2 cellular contexts compared by ENCODE assay signal in the genomic region with DNA sequence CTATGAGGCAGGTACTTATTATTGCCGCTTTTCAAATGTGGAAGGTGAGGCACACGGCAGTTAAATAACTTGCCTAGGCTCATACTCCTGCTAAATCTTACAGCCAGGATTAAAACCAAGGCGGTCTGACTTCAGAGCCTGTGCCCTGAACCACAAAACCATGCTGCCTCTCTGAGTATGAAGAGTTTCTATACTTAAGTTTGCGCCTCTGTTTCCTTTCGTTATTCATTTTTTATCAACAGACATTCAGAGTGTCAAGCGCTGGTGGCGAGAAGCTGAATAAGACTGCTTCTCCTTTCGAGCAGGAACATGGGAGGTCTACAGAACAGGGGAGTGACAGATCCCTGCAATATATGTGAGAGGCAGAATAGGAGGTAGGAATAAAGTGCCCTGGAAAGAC.
A peak's percentile ranks its signal among the peaks of the same experiment; 100 is the strongest.
TF ChIP-seq lines count a peak whose summit lies in the region.

No MANE protein-coding gene starts in this region.

TF ChIP-seq in IMR-90, 13 proteins besides CTCF, POLR2A, EP300 and RAD21:
- TF ChIP-seq MAZ (IDR thresholded peaks at IDR 0.05; ENCODE audit: borderline replicate concordance, low read depth, low read length) (no peak), MXI1 (IDR thresholded peaks at IDR 0.05; ENCODE audit: borderline replicate concordance, low read depth, low read length) (no peak), RFX5 (IDR thresholded peaks at IDR 0.05; ENCODE audit: low read depth, low read length) (no peak)

TF ChIP-seq in GM12878, 131 proteins besides CTCF, POLR2A, EP300 and RAD21:
- TF ChIP-seq ZNF622 (IDR thresholded peaks at IDR 0.05), result no peak
- TF ChIP-seq NBN (IDR thresholded peaks at IDR 0.05), result no peak
- TF ChIP-seq MYB (IDR thresholded peaks at IDR 0.05; ENCODE audit: borderline replicate concordance, low read depth, low read length), result no peak
- no peak for TF ChIP-seq NR2C1 (IDR thresholded peaks at IDR 0.05)
- TF ChIP-seq, protein P1, sequence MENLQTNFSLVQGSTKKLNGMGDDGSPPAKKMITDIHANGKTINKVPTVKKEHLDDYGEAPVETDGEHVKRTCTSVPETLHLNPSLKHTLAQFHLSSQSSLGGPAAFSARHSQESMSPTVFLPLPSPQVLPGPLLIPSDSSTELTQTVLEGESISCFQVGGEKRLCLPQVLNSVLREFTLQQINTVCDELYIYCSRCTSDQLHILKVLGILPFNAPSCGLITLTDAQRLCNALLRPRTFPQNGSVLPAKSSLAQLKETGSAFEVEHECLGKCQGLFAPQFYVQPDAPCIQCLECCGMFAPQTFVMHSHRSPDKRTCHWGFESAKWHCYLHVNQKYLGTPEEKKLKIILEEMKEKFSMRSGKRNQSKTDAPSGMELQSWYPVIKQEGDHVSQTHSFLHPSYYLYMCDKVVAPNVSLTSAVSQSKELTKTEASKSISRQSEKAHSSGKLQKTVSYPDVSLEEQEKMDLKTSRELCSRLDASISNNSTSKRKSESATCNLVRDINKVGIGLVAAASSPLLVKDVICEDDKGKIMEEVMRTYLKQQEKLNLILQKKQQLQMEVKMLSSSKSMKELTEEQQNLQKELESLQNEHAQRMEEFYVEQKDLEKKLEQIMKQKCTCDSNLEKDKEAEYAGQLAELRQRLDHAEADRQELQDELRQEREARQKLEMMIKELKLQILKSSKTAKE (IDR thresholded peaks at IDR 0.05; ENCODE audit: low read depth, poor library complexity, severe bottlenecking), result peak; percentile 37
- TF ChIP-seq RUNX3 (IDR thresholded peaks at IDR 0.05; ENCODE audit: low read length), result peak; percentile 68
- TF ChIP-seq, protein P2, sequence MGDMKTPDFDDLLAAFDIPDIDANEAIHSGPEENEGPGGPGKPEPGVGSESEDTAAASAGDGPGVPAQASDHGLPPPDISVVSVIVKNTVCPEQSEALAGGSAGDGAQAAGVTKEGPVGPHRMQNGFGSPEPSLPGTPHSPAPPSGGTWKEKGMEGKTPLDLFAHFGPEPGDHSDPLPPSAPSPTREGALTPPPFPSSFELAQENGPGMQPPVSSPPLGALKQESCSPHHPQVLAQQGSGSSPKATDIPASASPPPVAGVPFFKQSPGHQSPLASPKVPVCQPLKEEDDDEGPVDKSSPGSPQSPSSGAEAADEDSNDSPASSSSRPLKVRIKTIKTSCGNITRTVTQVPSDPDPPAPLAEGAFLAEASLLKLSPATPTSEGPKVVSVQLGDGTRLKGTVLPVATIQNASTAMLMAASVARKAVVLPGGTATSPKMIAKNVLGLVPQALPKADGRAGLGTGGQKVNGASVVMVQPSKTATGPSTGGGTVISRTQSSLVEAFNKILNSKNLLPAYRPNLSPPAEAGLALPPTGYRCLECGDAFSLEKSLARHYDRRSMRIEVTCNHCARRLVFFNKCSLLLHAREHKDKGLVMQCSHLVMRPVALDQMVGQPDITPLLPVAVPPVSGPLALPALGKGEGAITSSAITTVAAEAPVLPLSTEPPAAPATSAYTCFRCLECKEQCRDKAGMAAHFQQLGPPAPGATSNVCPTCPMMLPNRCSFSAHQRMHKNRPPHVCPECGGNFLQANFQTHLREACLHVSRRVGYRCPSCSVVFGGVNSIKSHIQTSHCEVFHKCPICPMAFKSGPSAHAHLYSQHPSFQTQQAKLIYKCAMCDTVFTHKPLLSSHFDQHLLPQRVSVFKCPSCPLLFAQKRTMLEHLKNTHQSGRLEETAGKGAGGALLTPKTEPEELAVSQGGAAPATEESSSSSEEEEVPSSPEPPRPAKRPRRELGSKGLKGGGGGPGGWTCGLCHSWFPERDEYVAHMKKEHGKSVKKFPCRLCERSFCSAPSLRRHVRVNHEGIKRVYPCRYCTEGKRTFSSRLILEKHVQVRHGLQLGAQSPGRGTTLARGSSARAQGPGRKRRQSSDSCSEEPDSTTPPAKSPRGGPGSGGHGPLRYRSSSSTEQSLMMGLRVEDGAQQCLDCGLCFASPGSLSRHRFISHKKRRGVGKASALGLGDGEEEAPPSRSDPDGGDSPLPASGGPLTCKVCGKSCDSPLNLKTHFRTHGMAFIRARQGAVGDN (IDR thresholded peaks at IDR 0.05), result peak; percentile 48
- TF ChIP-seq IKZF2 (IDR thresholded peaks at IDR 0.05), result 0 out of 4 replicates have a peak, but pooled peaks of 1 of the 2 experiments have one; percentile 36
- TF ChIP-seq, protein P3, sequence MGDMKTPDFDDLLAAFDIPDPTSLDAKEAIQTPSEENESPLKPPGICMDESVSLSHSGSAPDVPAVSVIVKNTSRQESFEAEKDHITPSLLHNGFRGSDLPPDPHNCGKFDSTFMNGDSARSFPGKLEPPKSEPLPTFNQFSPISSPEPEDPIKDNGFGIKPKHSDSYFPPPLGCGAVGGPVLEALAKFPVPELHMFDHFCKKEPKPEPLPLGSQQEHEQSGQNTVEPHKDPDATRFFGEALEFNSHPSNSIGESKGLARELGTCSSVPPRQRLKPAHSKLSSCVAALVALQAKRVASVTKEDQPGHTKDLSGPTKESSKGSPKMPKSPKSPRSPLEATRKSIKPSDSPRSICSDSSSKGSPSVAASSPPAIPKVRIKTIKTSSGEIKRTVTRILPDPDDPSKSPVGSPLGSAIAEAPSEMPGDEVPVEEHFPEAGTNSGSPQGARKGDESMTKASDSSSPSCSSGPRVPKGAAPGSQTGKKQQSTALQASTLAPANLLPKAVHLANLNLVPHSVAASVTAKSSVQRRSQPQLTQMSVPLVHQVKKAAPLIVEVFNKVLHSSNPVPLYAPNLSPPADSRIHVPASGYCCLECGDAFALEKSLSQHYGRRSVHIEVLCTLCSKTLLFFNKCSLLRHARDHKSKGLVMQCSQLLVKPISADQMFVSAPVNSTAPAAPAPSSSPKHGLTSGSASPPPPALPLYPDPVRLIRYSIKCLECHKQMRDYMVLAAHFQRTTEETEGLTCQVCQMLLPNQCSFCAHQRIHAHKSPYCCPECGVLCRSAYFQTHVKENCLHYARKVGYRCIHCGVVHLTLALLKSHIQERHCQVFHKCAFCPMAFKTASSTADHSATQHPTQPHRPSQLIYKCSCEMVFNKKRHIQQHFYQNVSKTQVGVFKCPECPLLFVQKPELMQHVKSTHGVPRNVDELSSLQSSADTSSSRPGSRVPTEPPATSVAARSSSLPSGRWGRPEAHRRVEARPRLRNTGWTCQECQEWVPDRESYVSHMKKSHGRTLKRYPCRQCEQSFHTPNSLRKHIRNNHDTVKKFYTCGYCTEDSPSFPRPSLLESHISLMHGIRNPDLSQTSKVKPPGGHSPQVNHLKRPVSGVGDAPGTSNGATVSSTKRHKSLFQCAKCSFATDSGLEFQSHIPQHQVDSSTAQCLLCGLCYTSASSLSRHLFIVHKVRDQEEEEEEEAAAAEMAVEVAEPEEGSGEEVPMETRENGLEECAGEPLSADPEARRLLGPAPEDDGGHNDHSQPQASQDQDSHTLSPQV (IDR thresholded peaks at IDR 0.05), result no peak
- TF ChIP-seq MEF2B (IDR thresholded peaks at IDR 0.05; ENCODE audit: partially characterized antibody, poor library complexity, severe bottlenecking), result peak; percentile 17
